Comparison of ENCODE assay signal across 12 cellular contexts in genomic region chr1:203776636-203777035, GRCh38. TPM values are rescaled to one million over a fixed set of nuclear protein-coding genes. Genes with fewer than 3 reads are reported as not detected.
A peak's percentile ranks its signal among the peaks of the same experiment; 100 is the strongest.
DNase-seq lines count a peak whose midpoint lies in the region; ATAC-seq and TF ChIP-seq lines count a peak whose summit lies in the region.
"Had no signal": no experiment of that assay in that cellular context is flagged by ENCODE, and none has a peak within 500 bp of the region (broad histone marks: within the 10 kb centered on the region; RNA-seq: fewer than 3 reads in every experiment).

No MANE protein-coding gene starts in this region.

- H3K36me3 Mint-ChIP-seq in memory B cell: peaks cover 26% of the 10 kb centered on the region

- no peak overlapping the region for H3K56ac ChIP-seq in IMR-90 (ENCODE audit: extremely low read depth, insufficient read depth, low read length)

- H3K36me3 ChIP-seq in IMR-90 (ENCODE audit: control insufficient read depth, insufficient read depth, low read length) (no peaks in the 10 kb centered on the region), mammary epithelial cell (ENCODE audit: insufficient read depth, low read length) (no peaks in the 10 kb centered on the region)
- H3K36me3 ChIP-seq: SJSA1 had no signal

- H3K4me1 Mint-ChIP-seq in memory B cell: peaks cover 17% of the 10 kb centered on the region

- WGBS in IMR-90 (ENCODE audit: extremely low coverage in 2 of 2, insufficient read length in 1 of 2), 2 experiments: no CpG with 5 or more reads among the region's 4 CpGs
- WGBS in mammary epithelial cell (ENCODE audit: low coverage, missing lambda C conversion rate): 52% methylated on average over 4 of the region's 4 CpGs

- no peak overlapping the region for H4K5ac ChIP-seq in IMR-90 (ENCODE audit: low read depth, low read length)

- TF ChIP-seq CTCF in IMR-90 (conservative IDR thresholded peaks at IDR 0.05; ENCODE audit: low read depth, low read length) (no peak; the same call in 1 of the 2 replicates), mammary epithelial cell (conservative IDR thresholded peaks at IDR 0.05 in 1 of 2, IDR thresholded peaks at IDR 0.05 in 1 of 2; ENCODE audit: extremely low read depth in 1 of 2, insufficient read depth in 1 of 2, low read depth in 1 of 2, low read length in 2 of 2) (peak; percentile 4 to 48)

- POLR2A ChIA-PET in IMR-90 (lab: Charles Lee; ENCODE audit: unreplicated experiment): no interaction called here

- H2AK5ac ChIP-seq in IMR-90 (ENCODE audit: low read depth, low read length): no peak overlapping the region

- TF ChIP-seq POLR2A in IMR-90 (IDR thresholded peaks at IDR 0.05; ENCODE audit: low read depth, low read length): no peak

- peak in 8 of 14 donors; percentile 5 to 33 (median 16) for DNase-seq in C1 segment of cervical spinal cord (lab: John Stamatoyannopoulos, UW)
- DNase-seq in IMR-90: no peak
- DNase-seq in mammary epithelial cell: no peak
- no peak for DNase-seq in memory B cell (ENCODE audit: low spot score in 2 of 2)
- DNase-seq in NCI-H2081 treated with DMSO at 0.1 percent for 48 hours (lab: John Stamatoyannopoulos, UW): no peak
- DNase-seq: Kasumi-1 had no signal

- no peak; the same call in 1 of the 2 replicates for TF ChIP-seq RAD21 in IMR-90 (IDR thresholded peaks at IDR 0.05; ENCODE audit: low read length)

- H3K27me3 Mint-ChIP-seq in memory B cell: no peaks in the 10 kb centered on the region

- no peak overlapping the region for H4K91ac ChIP-seq in IMR-90 (ENCODE audit: insufficient read depth, low read depth, low read length)

- H2BK5ac ChIP-seq in IMR-90 (ENCODE audit: low read depth, low read length, poor library complexity, severe bottlenecking): no peak overlapping the region

- H3K4me1 ChIP-seq in IMR-90 (ENCODE audit: control insufficient read depth, insufficient read depth, low read length) (no peaks in the 10 kb centered on the region), mammary epithelial cell (ENCODE audit: insufficient read depth, low read length) (no peaks in the 10 kb centered on the region)
- H3K4me1 ChIP-seq: parathyroid adenoma, SJSA1 had no signal

- H3K4me3 Mint-ChIP-seq in memory B cell: no peak overlapping the region

- H3K27ac ChIP-seq in IMR-90 (ENCODE audit: insufficient read depth, low read length): no peak overlapping the region
- H3K27ac ChIP-seq in mammary epithelial cell (ENCODE audit: insufficient read depth, low read depth, low read length): no peak overlapping the region
- H3K27ac ChIP-seq: parathyroid adenoma, SJSA1 had no signal

- no peak overlapping the region for H3K23ac ChIP-seq in IMR-90 (ENCODE audit: low read depth, low read length)

- no peak overlapping the region for H2AFZ ChIP-seq in IMR-90 (replicated peaks; ENCODE audit: low read length, poor library complexity)
- no peak overlapping the region for H2AFZ ChIP-seq in mammary epithelial cell (ENCODE audit: low read depth, low read length)
- H2AFZ ChIP-seq: parathyroid adenoma had no signal

- no peak overlapping the region for H3K18ac ChIP-seq in IMR-90 (ENCODE audit: low read depth, low read length)

- no peaks in the 10 kb centered on the region for H3K79me1 ChIP-seq in IMR-90 (ENCODE audit: low read depth in 1 of 2, low read length in 2 of 2)

- H3K14ac ChIP-seq in IMR-90 (replicated peaks; ENCODE audit: low read depth, low read length): no peak overlapping the region

- no peaks in the 10 kb centered on the region for H3K79me2 ChIP-seq in mammary epithelial cell (ENCODE audit: insufficient read depth, low read length)
- H3K79me2 ChIP-seq: parathyroid adenoma had no signal

- H3K9me3 Mint-ChIP-seq in memory B cell: no peaks in the 10 kb centered on the region

- H4K20me1 ChIP-seq in IMR-90 (ENCODE audit: insufficient read depth, low read length) (no peaks in the 10 kb centered on the region), mammary epithelial cell (ENCODE audit: insufficient read depth, low read length) (no peaks in the 10 kb centered on the region)

- H3K4me2 ChIP-seq in IMR-90 (ENCODE audit: low read depth, low read length) (no peak overlapping the region), mammary epithelial cell (ENCODE audit: insufficient read depth, low read depth, low read length) (no peak overlapping the region)

- H3K9me3 ChIP-seq in IMR-90 (ENCODE audit: control insufficient read depth, insufficient read depth, low read length) (no peaks in the 10 kb centered on the region), mammary epithelial cell (replicated peaks; ENCODE audit: insufficient read depth, low read length) (no peaks in the 10 kb centered on the region)
- H3K9me3 ChIP-seq: SJSA1 had no signal

- H3K27me3 ChIP-seq in IMR-90 (ENCODE audit: control insufficient read depth, insufficient read depth, low read length) (peaks cover 3% of the 10 kb centered on the region; the same call in 1 of the 2 replicates), mammary epithelial cell (ENCODE audit: insufficient read depth, low read length) (no peaks in the 10 kb centered on the region)
- H3K27me3 ChIP-seq: SJSA1 had no signal

- H3K9ac ChIP-seq in IMR-90 (ENCODE audit: low read depth, low read length) (no peak overlapping the region), mammary epithelial cell (ENCODE audit: insufficient read depth, low read length) (no peak overlapping the region)
- H3K9ac ChIP-seq: parathyroid adenoma had no signal

- CTCF ChIA-PET in IMR-90 (lab: Yijun Ruan, JAX): no interaction called here
- CTCF ChIA-PET in mammary epithelial cell (lab: Charles Lee; ENCODE audit: low non-redundant PET): interaction anchor here (0.7 kb wide), 1 partner anchor 151 kb away, joined by 3 read pairs; no protein-coding TSS in a partner anchor

- ATAC-seq in IMR-90 (ENCODE audit: low read depth): peak; percentile 56; the same call in 1 of the 2 replicates
- peak; percentile 69 for ATAC-seq in memory B cell (ENCODE audit: low read depth)
- no peak for ATAC-seq in GM18519 (IDR thresholded peaks at IDR 0.05; ENCODE audit: low FRiP score, unreplicated experiment)
- no peak for ATAC-seq in HG03378 (IDR thresholded peaks at IDR 0.05; ENCODE audit: unreplicated experiment)
- ATAC-seq in HG03442 (IDR thresholded peaks at IDR 0.05; ENCODE audit: unreplicated experiment): no peak

- no peak overlapping the region for H2BK20ac ChIP-seq in IMR-90 (ENCODE audit: low read depth, low read length)

- intact Hi-C loops in IMR-90 (cut with micrococcal nuclease): no loop called here
- intact Hi-C loops in mammary epithelial cell (cut with micrococcal nuclease): loop anchor here (1.0 kb wide), 2 partner anchors 70 to 271 kb away; no protein-coding TSS in a partner anchor

- peak overlapping the region; percentile 70 for H3K27ac Mint-ChIP-seq in memory B cell

- no TSS peak for BruUV-seq in IMR-90 (replicated peaks; lab: Mats Ljungman, UMichigan)
- BruUV-seq in mammary epithelial cell (replicated peaks; lab: Mats Ljungman, UMichigan): no TSS peak

- H2BK120ac ChIP-seq in IMR-90 (ENCODE audit: low read depth, low read length): no peak overlapping the region

- H3K4ac ChIP-seq in IMR-90 (ENCODE audit: low read depth, low read length): no peak overlapping the region

- no peak overlapping the region for H2BK15ac ChIP-seq in IMR-90 (ENCODE audit: low read depth, low read length)

- dilution Hi-C loops in IMR-90 (cut with HindIII; ENCODE audit: low sequenced_read_pairs, unreplicated experiment) (no loop called here), mammary epithelial cell (cut with HindIII; ENCODE audit: low sequenced_read_pairs) (no loop called here)

- H4K8ac ChIP-seq in IMR-90 (ENCODE audit: low read depth in 2 of 2, low read length in 2 of 2): no peak overlapping the region

- no peaks in the 10 kb centered on the region for H3K9me1 ChIP-seq in IMR-90 (ENCODE audit: insufficient read depth, low read length)

- H3K4me3 ChIP-seq in IMR-90 (ENCODE audit: insufficient read depth, low read depth, low read length): no peak overlapping the region
- no peak overlapping the region for H3K4me3 ChIP-seq in mammary epithelial cell (replicated peaks in 1 of 3; ENCODE audit: insufficient read depth in 1 of 3, low read depth in 2 of 3, low read length in 3 of 3)
- H3K4me3 ChIP-seq: SJSA1 had no signal

- H2AK9ac ChIP-seq in IMR-90 (replicated peaks; ENCODE audit: low read depth, low read length, poor library complexity): no peak overlapping the region

- in situ Hi-C loops in IMR-90 (cut with MboI; ENCODE audit: low sequenced_read_pairs) (no loop called here), mammary epithelial cell (cut with MboI; ENCODE audit: low sequenced_read_pairs in 2 of 2) (no loop called here)

TF ChIP-seq in IMR-90, 13 proteins besides CTCF, POLR2A, EP300 and RAD21 (continues in another document):
- TF ChIP-seq CEBPB (IDR thresholded peaks at IDR 0.05; ENCODE audit: low read depth, low read length) (no peak), RFX5 (IDR thresholded peaks at IDR 0.05; ENCODE audit: low read depth, low read length) (no peak)
- TF ChIP-seq, protein P1, sequence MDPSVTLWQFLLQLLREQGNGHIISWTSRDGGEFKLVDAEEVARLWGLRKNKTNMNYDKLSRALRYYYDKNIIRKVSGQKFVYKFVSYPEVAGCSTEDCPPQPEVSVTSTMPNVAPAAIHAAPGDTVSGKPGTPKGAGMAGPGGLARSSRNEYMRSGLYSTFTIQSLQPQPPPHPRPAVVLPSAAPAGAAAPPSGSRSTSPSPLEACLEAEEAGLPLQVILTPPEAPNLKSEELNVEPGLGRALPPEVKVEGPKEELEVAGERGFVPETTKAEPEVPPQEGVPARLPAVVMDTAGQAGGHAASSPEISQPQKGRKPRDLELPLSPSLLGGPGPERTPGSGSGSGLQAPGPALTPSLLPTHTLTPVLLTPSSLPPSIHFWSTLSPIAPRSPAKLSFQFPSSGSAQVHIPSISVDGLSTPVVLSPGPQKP (IDR thresholded peaks at IDR 0.05; ENCODE audit: borderline replicate concordance, low read depth, low read length): no peak

RNA-seq across cellular contexts. Expression of gene LAX1, which starts 11.7 kb away (rescaled TPM):
- not detected in 2 replicates for total RNA-seq in IMR-90 (2012; rRNA removed)
- 0.03 TPM in 1 of 2 replicates, not detected in the other for polyA plus RNA-seq in IMR-90 (2012; rRNA removed)
- polyA plus RNA-seq in IMR-90 (2012; cell fraction: cytosol; rRNA removed): not detected in 2 replicates
- polyA plus RNA-seq in IMR-90 (2012; cell fraction: nucleus; rRNA removed; ENCODE audit: low replicate concordance): 0.07 TPM in 1 of 2 replicates, not detected in the other
- under 1 TPM in 1 of 2 donors, not detected in 1; 0.17 TPM for total RNA-seq in mammary epithelial cell
- 0.01 TPM for polyA plus RNA-seq in mammary epithelial cell
- polyA minus RNA-seq in mammary epithelial cell: not detected
- total RNA-seq: fibroblast of villous mesenchyme had no signal

RNA-seq across cellular contexts. Expression of gene ZBED6, which starts 18.8 kb away (rescaled TPM):
- total RNA-seq in IMR-90 (2012; rRNA removed) (16.1 and 26.2 TPM in 2 replicates), mammary epithelial cell (10 to 100 TPM; 28.8 to 32.3 TPM)
- polyA plus RNA-seq in IMR-90 (2012; rRNA removed) (3.8 and 4.4 TPM in 2 replicates), mammary epithelial cell (7.8 TPM)
- 0.73 and 1.0 TPM in 2 replicates for polyA plus RNA-seq in IMR-90 (2012; cell fraction: cytosol; rRNA removed)
- 1.0 and 9.8 TPM in 2 replicates for polyA plus RNA-seq in IMR-90 (2012; cell fraction: nucleus; rRNA removed; ENCODE audit: low replicate concordance)
- 17.1 TPM for polyA minus RNA-seq in mammary epithelial cell

RNA-seq across cellular contexts. Expression of gene ZC3H11A, which starts 18.8 kb away (rescaled TPM):
- 66.5 and 106 TPM in 2 replicates for total RNA-seq in IMR-90 (2012; rRNA removed)
- 43.6 and 52.1 TPM in 2 replicates for polyA plus RNA-seq in IMR-90 (2012; rRNA removed)
- polyA plus RNA-seq in IMR-90 (2012; cell fraction: cytosol; rRNA removed): 12.2 and 19.4 TPM in 2 replicates
- 28.0 and 118 TPM in 2 replicates for polyA plus RNA-seq in IMR-90 (2012; cell fraction: nucleus; rRNA removed; ENCODE audit: low replicate concordance)
- 10 to 100 TPM; 77.7 to 91.5 TPM for total RNA-seq in mammary epithelial cell
- 51.4 TPM for polyA plus RNA-seq in mammary epithelial cell
- polyA minus RNA-seq in mammary epithelial cell: 84.6 TPM

Comparison
In these comparisons a context has a peak if more than half of its experiments do, and no peak if none do; other contexts are left out.
1. DNase-seq: peak in C1 segment of cervical spinal cord (8 of 14); none in IMR-90 (single experiment), mammary epithelial cell (single experiment), memory B cell (0 of 2) and NCI-H2081 treated with DMSO at 0.1 percent for 48 hours (single experiment).
2. ATAC-seq: peak in IMR-90 (single experiment) and memory B cell (single experiment); none in GM18519 (single experiment), HG03378 (single experiment) and HG03442 (single experiment).